ENCODE assay signal across 10 cellular contexts in genomic region chr7:7257899-7258692, GRCh38.
DNase-seq lines count a peak whose midpoint lies in the region; ATAC-seq, FAIRE-seq and TF ChIP-seq lines count a peak whose summit lies in the region.
"Had no signal": no experiment of that assay in that cellular context is flagged by ENCODE, and none has a peak within 500 bp of the region (broad histone marks: within the 10 kb centered on the region; RNA-seq: fewer than 3 reads in every experiment).

No MANE protein-coding gene starts in this region.

- no peaks in the 10 kb centered on the region for H3K27me3 Mint-ChIP-seq in endodermal cell (ENCODE audit: insufficient read depth)

- H3K4me3 Mint-ChIP-seq in endodermal cell = no peak overlapping the region

- TF ChIP-seq CTCF in endodermal cell (conservative IDR thresholded peaks at IDR 0.05) = no peak

- TF ChIP-seq POLR2A in GM12891 (IDR thresholded peaks at IDR 0.05; ENCODE audit: low read depth, low read length) = no peak

- peak; percentile 26 for DNase-seq in GM12891 (ENCODE audit: insufficient read length, low spot score)
- DNase-seq in endodermal cell = no peak
- no peak for DNase-seq in NCI-H345 treated with DMSO at 0.1 percent for 48 hours (lab: John Stamatoyannopoulos, UW; ENCODE audit: unreplicated experiment)
- no peak for DNase-seq in COLO829 (ENCODE audit: low spot score)
- no peak for DNase-seq in iPS-NIHi11 (ENCODE audit: low spot score)
- DNase-seq in hippocampal formation (lab: John Stamatoyannopoulos, UW) = no peak

- H3K27ac Mint-ChIP-seq in endodermal cell = peak overlapping the region; percentile 21

- ATAC-seq in GM21390 (IDR thresholded peaks at IDR 0.05; ENCODE audit: unreplicated experiment) = peak; percentile 88
- peak; percentile 91 for ATAC-seq in HG03571 (IDR thresholded peaks at IDR 0.05; ENCODE audit: unreplicated experiment)
- ATAC-seq: K562 had no signal

- H3K9me3 Mint-ChIP-seq in endodermal cell = no peaks in the 10 kb centered on the region

- H3K4me1 Mint-ChIP-seq in endodermal cell = peaks cover 2% of the 10 kb centered on the region

- FAIRE-seq in GM12891 (lab: Jason Lieb, UNC) = peak; percentile 84
- FAIRE-seq: endothelial cell of umbilical vein, K562 had no signal

- no peak overlapping the region for H3K9ac ChIP-seq in endodermal cell (ENCODE audit: extremely low read depth, low read length, poor library complexity, severe bottlenecking)

- peaks cover 57% of the 10 kb centered on the region for H3K36me3 ChIP-seq in endodermal cell (ENCODE audit: control insufficient read depth, insufficient read depth, low read length)

- H3K27ac ChIP-seq in endodermal cell (ENCODE audit: low read depth, low read length) = no peak overlapping the region

- WGBS in endodermal cell (ENCODE audit: insufficient coverage in 1 of 2, insufficient read length in 1 of 2), 2 experiments = 92 to 100% methylated on average over 2 to 7 of the region's 7 CpGs

- no peaks in the 10 kb centered on the region for H3K27me3 ChIP-seq in endodermal cell (ENCODE audit: control insufficient read depth, insufficient read depth, low read length, poor library complexity, severe bottlenecking)

- H3K9me3 ChIP-seq in endodermal cell (ENCODE audit: control insufficient read depth, low read length) = no peaks in the 10 kb centered on the region

- H3K4me1 ChIP-seq in endodermal cell (ENCODE audit: control insufficient read depth, insufficient read depth, low read length) = no peaks in the 10 kb centered on the region

- H3K36me3 Mint-ChIP-seq in endodermal cell (ENCODE audit: low read depth) = peaks cover 16% of the 10 kb centered on the region

- no peak overlapping the region for H3K4me3 ChIP-seq in endodermal cell (ENCODE audit: low read length)
- H3K4me3 ChIP-seq: K562 had no signal

TF ChIP-seq in GM12891, 5 proteins besides CTCF, POLR2A, EP300 and RAD21:
- TF ChIP-seq SPI1 (IDR thresholded peaks at IDR 0.05; ENCODE audit: low read depth, low read length) (peak; percentile 39; the same call in 1 of the 2 replicates), PAX5 (IDR thresholded peaks at IDR 0.05; ENCODE audit: insufficient read depth, low read length, severe bottlenecking) (peak; percentile 98), POU2F2 (IDR thresholded peaks at IDR 0.05; ENCODE audit: low read depth, low read length) (0 out of 2 replicates have a peak, but pooled peaks have one; percentile 38), TAF1 (IDR thresholded peaks at IDR 0.05; ENCODE audit: low read depth, low read length) (no peak), POLR2AphosphoS5 (IDR thresholded peaks at IDR 0.05; ENCODE audit: low read depth, low read length) (no peak)
